In the genomic region with DNA sequence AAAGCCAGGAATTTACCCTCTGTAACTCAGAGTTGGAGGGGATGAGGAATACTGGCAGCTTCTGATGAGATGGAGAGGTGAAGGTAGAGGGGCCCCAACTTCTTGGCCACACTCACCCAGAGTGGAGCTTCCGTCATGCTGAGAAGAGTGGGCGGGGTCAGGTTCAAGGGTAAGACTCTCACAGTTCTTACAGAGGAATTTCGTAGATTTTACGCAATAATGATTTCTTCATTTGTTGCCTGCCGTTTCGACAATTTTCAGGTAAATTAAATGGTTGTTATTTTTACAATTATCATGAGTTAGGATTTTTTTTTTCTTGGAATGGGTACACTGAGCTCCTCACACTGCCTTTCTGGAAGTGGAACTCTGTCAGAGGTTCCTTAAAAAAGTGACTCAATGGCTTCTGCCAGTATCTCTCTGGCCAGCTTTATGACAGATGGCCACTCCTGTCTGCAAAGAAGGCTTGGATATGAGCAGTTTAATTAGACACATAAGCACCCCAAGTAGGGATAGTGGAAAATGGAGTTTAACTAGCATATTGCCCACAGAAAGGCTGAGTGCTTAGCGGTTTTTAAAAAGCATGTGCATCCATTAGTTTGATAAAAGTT, we compare ENCODE assay signal across 33 cellular contexts. TPM values are rescaled to one million over a fixed set of nuclear protein-coding genes. Genes with fewer than 3 reads are reported as not detected.
A peak's percentile ranks its signal among the peaks of the same experiment; 100 is the strongest.
DNase-seq lines count a peak whose midpoint lies in the region; ATAC-seq and TF ChIP-seq lines count a peak whose summit lies in the region.
"Had no signal": no experiment of that assay in that cellular context is flagged by ENCODE, and none has a peak within 500 bp of the region (broad histone marks: within the 10 kb centered on the region; RNA-seq: fewer than 3 reads in every experiment).

No MANE protein-coding gene starts in this region.

- no peak overlapping the region for H3K4me3 Mint-ChIP-seq in glutamatergic neuron (ENCODE audit: unreplicated experiment)
- H3K4me3 Mint-ChIP-seq: activated naive CD8-positive, alpha-beta T cell treated with anti-CD3 and anti-CD28 coated beads, Interleukin-2, amount 50 U/mL, for 24 hours; CD8-positive, alpha-beta memory T cell; mesothelial cell of epicardium; natural killer cell had no signal

- peaks cover 12% of the 10 kb centered on the region for H3K9me3 Mint-ChIP-seq in glutamatergic neuron (ENCODE audit: unreplicated experiment)
- H3K9me3 Mint-ChIP-seq: CD8-positive, alpha-beta memory T cell; natural killer cell had no signal

- H3K4me1 ChIP-seq in upper lobe of right lung, result no peaks in the 10 kb centered on the region
- H3K4me1 ChIP-seq: A549, stomach, tibial artery had no signal

- peaks cover 9% of the 10 kb centered on the region for H3K4me1 Mint-ChIP-seq in glutamatergic neuron (ENCODE audit: low read depth, unreplicated experiment)

- no peaks in the 10 kb centered on the region for H3K27me3 Mint-ChIP-seq in glutamatergic neuron (ENCODE audit: unreplicated experiment)

- TF ChIP-seq CTCF in glutamatergic neuron (IDR thresholded peaks at IDR 0.05; ENCODE audit: partially characterized antibody, unreplicated experiment) (no peak), upper lobe of right lung (IDR thresholded peaks at IDR 0.05) (no peak), GM13976 (IDR thresholded peaks at IDR 0.05; ENCODE audit: borderline replicate concordance, control extremely low read depth, extremely low read depth, insufficient read depth, missing control alignments) (no peak)

- DNase-seq in left ventricle myocardium superior, result no peak
- no peak for DNase-seq in Right ventricle myocardium superior
- DNase-seq in NOMO-1 treated with dmso at 0.1 percent for 144 hours (lab: John Stamatoyannopoulos, UW; ENCODE audit: unreplicated experiment), result peak; percentile 21
- DNase-seq in glutamatergic neuron, result no peak
- no peak for DNase-seq in upper lobe of right lung
- DNase-seq in NCI-H345 treated with DMSO at 0.1 percent for 48 hours (lab: John Stamatoyannopoulos, UW; ENCODE audit: unreplicated experiment), result no peak
- no peak for DNase-seq in NCI-H69 (lab: John Stamatoyannopoulos, UW)
- DNase-seq in GM13976 (ENCODE audit: low spot score), result no peak
- DNase-seq: activated CD4-positive, alpha-beta T cell treated with anti-CD3 and anti-CD28 coated beads for 48 hours; activated CD8-positive, alpha-beta memory T cell treated with anti-CD3 and anti-CD28 coated beads for 24 hours; activated gamma-delta T cell; activated naive CD8-positive, alpha-beta T cell treated with anti-CD3 and anti-CD28 coated beads, Interleukin-2, amount 50 U/mL, for 24 hours; AML-193; CD8-positive, alpha-beta memory T cell; GM23248; IMR-90; natural killer cell; NCI-H1436 treated with DMSO at 0.1 percent for 48 hours; NCI-H446 treated with DMSO at 0.1 percent for 48 hours; RPMI8226; stimulated activated CD8-positive, alpha-beta memory T cell treated with anti-CD3 and anti-CD28 coated beads, Interleukin-4, amount 100 ng/mL, for 48 hours; stomach; SW 1271; T-helper 9 cell; tibial artery; WERI-Rb-1 had no signal

- no peaks in the 10 kb centered on the region for H3K36me3 Mint-ChIP-seq in glutamatergic neuron (ENCODE audit: unreplicated experiment)
- H3K36me3 Mint-ChIP-seq: CD8-positive, alpha-beta memory T cell; mesothelial cell of epicardium; natural killer cell had no signal

- no peaks in the 10 kb centered on the region for H3K27me3 ChIP-seq in upper lobe of right lung
- H3K27me3 ChIP-seq: stomach, tibial artery had no signal

- no peak overlapping the region for H3K27ac ChIP-seq in upper lobe of right lung
- H3K27ac ChIP-seq: A549, GM23248, stomach, tibial artery, WERI-Rb-1 had no signal

- H3K36me3 ChIP-seq in upper lobe of right lung, result no peaks in the 10 kb centered on the region
- H3K36me3 ChIP-seq: stomach, tibial artery, WERI-Rb-1 had no signal

- intact Hi-C loops in left ventricle myocardium superior (cut with micrococcal nuclease) (no loop called here), Right ventricle myocardium superior (cut with DNase I) (no loop called here), upper lobe of right lung (cut with DNase I) (no loop called here)

- in situ Hi-C loops in GM13976 (cut with MboI; ENCODE audit: low sequenced_read_pairs, unreplicated experiment), result no loop called here

- peak overlapping the region; percentile 25 for H3K27ac Mint-ChIP-seq in glutamatergic neuron (ENCODE audit: unreplicated experiment)
- H3K27ac Mint-ChIP-seq: activated naive CD8-positive, alpha-beta T cell treated with anti-CD3 and anti-CD28 coated beads, Interleukin-2, amount 50 U/mL, for 24 hours; mesothelial cell of epicardium; natural killer cell had no signal

- ATAC-seq in left ventricle myocardium superior (peak; percentile 25), Right ventricle myocardium superior (ENCODE audit: poor library complexity) (no peak), upper lobe of right lung (peak; percentile 63)
- ATAC-seq: A549; activated naive CD8-positive, alpha-beta T cell treated with anti-CD3 and anti-CD28 coated beads, Interleukin-2, amount 50 U/mL, for 24 hours had no signal

- no peak overlapping the region for H3K4me3 ChIP-seq in upper lobe of right lung
- H3K4me3 ChIP-seq: A549, GM23248, stomach, tibial artery had no signal

- H3K9me3 ChIP-seq in upper lobe of right lung, result no peaks in the 10 kb centered on the region
- H3K9me3 ChIP-seq: A549, stomach, tibial artery had no signal

RNA-seq across cellular contexts. Expression of a gene that starts 13.8 kb away (rescaled TPM):
- total RNA-seq in left ventricle myocardium superior, result 0.64 TPM
- total RNA-seq in Right ventricle myocardium superior, result 0.56 TPM
- not detected for total RNA-seq in glutamatergic neuron (ENCODE audit: unreplicated experiment)
- total RNA-seq in upper lobe of right lung, result 4.9 TPM
- total RNA-seq: G401 had no signal

RNA-seq across cellular contexts. Expression of a gene that starts 55.7 kb away (rescaled TPM):
- not detected for total RNA-seq in left ventricle myocardium superior
- not detected for total RNA-seq in Right ventricle myocardium superior
- total RNA-seq in glutamatergic neuron (ENCODE audit: unreplicated experiment), result not detected
- not detected for total RNA-seq in upper lobe of right lung
- total RNA-seq: CD8-positive, alpha-beta memory T cell; endothelial cell of umbilical vein; G401; GM23248; IMR-90; liver; mesothelial cell of epicardium; natural killer cell; osteoblast; skeletal muscle tissue; stomach had no signal
